In genomic region chrX:103585421-103586313, GRCh38 we compare ENCODE assay signal across 8 cellular contexts. TPM values are rescaled to one million over a fixed set of nuclear protein-coding genes. Genes with fewer than 3 reads are reported as not detected.
DNase-seq lines count a peak whose midpoint lies in the region; ATAC-seq and TF ChIP-seq lines count a peak whose summit lies in the region.

TCEAL4 (plus strand) TSS chrX:103585515; CDS start chrX:103586676, 1,161 bp downstream.

- no peaks in the 10 kb centered on the region for H4K20me1 ChIP-seq in fibroblast of lung (ENCODE audit: control insufficient read depth, extremely low read depth, insufficient read depth, low read length)

- H3K27me3 Mint-ChIP-seq in activated T-cell treated with anti-CD3 and anti-CD28 coated beads, Interleukin-2, amount 50 U/mL, for 24 hours, result peaks cover 37% of the 10 kb centered on the region

- H2AFZ ChIP-seq in fibroblast of lung (ENCODE audit: low read length), result peak within 1 kb of the TSS; percentile 81

- no peaks in the 10 kb centered on the region for H3K9me3 Mint-ChIP-seq in activated T-cell treated with anti-CD3 and anti-CD28 coated beads, Interleukin-2, amount 50 U/mL, for 24 hours

- DNase-seq in activated effector memory CD4-positive, alpha-beta T cell treated with anti-CD3 and anti-CD28 coated beads, Interleukin-2, amount 50 U/mL, for 16 hours, result peak; percentile 73
- no peak for DNase-seq in activated effector memory CD4-positive, alpha-beta T cell treated with Interleukin-2 at 50 U/mL for 16 hours
- DNase-seq in NCI-H345 (lab: John Stamatoyannopoulos, UW) (peak; percentile 59), fibroblast of lung (ENCODE audit: low read depth in 2 of 2) (peak; percentile 12 to 23), myocyte (ENCODE audit: low read depth) (peak; percentile 46), testis (peak; percentile 84)
- peak; percentile 61 for DNase-seq in activated T-cell treated with anti-CD3 and anti-CD28 coated beads, Interleukin-2, amount 50 U/mL, for 24 hours

- H3K27ac Mint-ChIP-seq in activated T-cell treated with anti-CD3 and anti-CD28 coated beads, Interleukin-2, amount 50 U/mL, for 24 hours, result peak within 1 kb of the TSS; percentile 87

- TF ChIP-seq CTCF in fibroblast of lung (conservative IDR thresholded peaks at IDR 0.05 in 1 of 2, IDR thresholded peaks at IDR 0.05 in 1 of 2; ENCODE audit: low read depth in 1 of 2, low read length in 2 of 2) (no peak), testis (IDR thresholded peaks at IDR 0.05) (no peak)

- peak within 1 kb of the TSS; percentile 59 for H3K4me2 ChIP-seq in fibroblast of lung (ENCODE audit: extremely low read depth, insufficient read depth, low read length)

- H3K36me3 ChIP-seq in fibroblast of lung (ENCODE audit: control insufficient read depth, insufficient read depth, low read length), result peaks cover 2% of the 10 kb centered on the region
- no peaks in the 10 kb centered on the region for H3K36me3 ChIP-seq in testis (ENCODE audit: low read depth, missing control alignments)

- intact Hi-C loops in testis (cut with DNase I; ENCODE audit: low total_unique reads), result no loop called here

- H3K36me3 Mint-ChIP-seq in activated T-cell treated with anti-CD3 and anti-CD28 coated beads, Interleukin-2, amount 50 U/mL, for 24 hours (ENCODE audit: low read depth), result peaks cover 7% of the 10 kb centered on the region

- H3K9me3 ChIP-seq in fibroblast of lung (ENCODE audit: control insufficient read depth, insufficient read depth, low read depth, low read length), result no peaks in the 10 kb centered on the region
- no peaks in the 10 kb centered on the region for H3K9me3 ChIP-seq in testis

- no peaks in the 10 kb centered on the region for H3K4me1 ChIP-seq in fibroblast of lung (ENCODE audit: control insufficient read depth, extremely low read depth, insufficient read depth, low read length)
- H3K4me1 ChIP-seq in testis, result no peaks in the 10 kb centered on the region

- H3K79me2 ChIP-seq in fibroblast of lung (ENCODE audit: control insufficient read depth, insufficient read depth, low read length), result peaks cover 10% of the 10 kb centered on the region

- peak within 1 kb of the TSS; percentile 67 for H3K9ac ChIP-seq in fibroblast of lung (ENCODE audit: insufficient read depth, low read length)

- TF ChIP-seq POLR2A in testis (IDR thresholded peaks at IDR 0.05), result no peak

- peak within 1 kb of the TSS; percentile 82 for H3K27ac ChIP-seq in fibroblast of lung (ENCODE audit: insufficient read depth, low read length)
- H3K27ac ChIP-seq in testis, result peak within 1 kb of the TSS; percentile 95

- peak; percentile 82 for ATAC-seq in HG02884 (IDR thresholded peaks at IDR 0.05; ENCODE audit: unreplicated experiment)

- 0% methylated on average over 12 to 36 of the region's 56 CpGs for WGBS in testis, 2 donors

- H3K4me3 Mint-ChIP-seq in activated T-cell treated with anti-CD3 and anti-CD28 coated beads, Interleukin-2, amount 50 U/mL, for 24 hours, result peak within 1 kb of the TSS; percentile 86

- H3K4me1 Mint-ChIP-seq in activated T-cell treated with anti-CD3 and anti-CD28 coated beads, Interleukin-2, amount 50 U/mL, for 24 hours (ENCODE audit: low read depth), result peaks cover 13% of the 10 kb centered on the region

- peak within 1 kb of the TSS; percentile 68 to 77 (median 72) for H3K4me3 ChIP-seq in fibroblast of lung (replicated peaks in 1 of 4; ENCODE audit: control extremely low read depth in 1 of 4, insufficient read depth in 1 of 4, low read depth in 3 of 4, low read length in 4 of 4)
- H3K4me3 ChIP-seq in testis, result peak within 1 kb of the TSS; percentile 68 to 86

- no peaks in the 10 kb centered on the region for H3K27me3 ChIP-seq in fibroblast of lung (ENCODE audit: control insufficient read depth, insufficient read depth, low read length)
- no peaks in the 10 kb centered on the region for H3K27me3 ChIP-seq in testis

RNA-seq across cellular contexts. Expression of gene TCEAL4, which starts in this region (rescaled TPM):
- 57.0 and 63.6 TPM in 2 replicates for total RNA-seq in fibroblast of lung
- polyA plus RNA-seq in fibroblast of lung, result 47.3 and 75.7 TPM in 2 replicates
- polyA plus RNA-seq in fibroblast of lung (2012), result 114 and 168 TPM in 2 replicates
- 3.1 and 4.1 TPM in 2 replicates for polyA minus RNA-seq in fibroblast of lung (ENCODE audit: low replicate concordance)
- 153 and 202 TPM in 2 replicates for total RNA-seq in myocyte
- polyA plus RNA-seq in myocyte (2012), result 141 TPM
- total RNA-seq in testis, result 100 to 1,000 TPM; 132 to 149 TPM
- 62.6 TPM for polyA plus RNA-seq in testis (ENCODE audit: insufficient read depth, low read depth, low replicate concordance)
